ENCODE assay signal across 8 cellular contexts in genomic region chr1:40387487-40388306, GRCh38. TPM values are rescaled to one million over a fixed set of nuclear protein-coding genes. Genes with fewer than 3 reads are reported as not detected.
A peak's percentile ranks its signal among the peaks of the same experiment; 100 is the strongest.
DNase-seq lines count a peak whose midpoint lies in the region; ATAC-seq, FAIRE-seq and TF ChIP-seq lines count a peak whose summit lies in the region.
"Not testable (repeated sequence)": the region's sequence is repeated elsewhere in the genome, so short reads cannot be mapped to it uniquely, and the experiment has no call there.

No MANE protein-coding gene starts in this region.

- POLR2A ChIA-PET in CD4-positive, alpha-beta T cell (lab: Charles Lee): interaction anchor here (0.6 to 10.9 kb wide), 11 partner anchors 11 to 289 kb away, joined by 3 to 304 read pairs (median 10); partner anchors contain the start of genes COL9A2 and SMAP2
- POLR2A ChIA-PET in GM12878 (lab: Charles Lee): interaction anchor here (0.6 to 15.7 kb wide), 6 partner anchors 7 to 386 kb away, joined by 3 to 243 read pairs (median 10); partner anchors contain the start of gene SMAP2

- TF ChIP-seq EP300 in GM12878 (IDR thresholded peaks at IDR 0.05; ENCODE audit: borderline replicate concordance in 1 of 2, control insufficient read depth in 1 of 2, low read depth in 2 of 2, low read length in 2 of 2); sigmoid colon (IDR thresholded peaks at IDR 0.05): not testable (repeated sequence)

- peak overlapping the region; percentile 91 for H3K9ac ChIP-seq in GM12878 (ENCODE audit: control insufficient read depth, insufficient read depth, low read length)

- H3K27me3 Mint-ChIP-seq in CD4-positive, alpha-beta T cell; T-helper 2 cell treated with Interferon-gamma antibody and Interleukin-4, amounts not matched to agents 5 μg/mL and 100 μg/mL, for 36 hours (ENCODE audit: low read depth); activated T-cell treated with anti-CD3 and anti-CD28 coated beads, Interleukin-2, amount 50 U/mL, for 72 hours (ENCODE audit: low read depth); memory B cell: not testable (repeated sequence)

- SMC1A ChIA-PET in GM12878 (lab: Charles Lee; ENCODE audit: uncharacterized antibody, unreplicated experiment): interaction anchor here (0.7 to 18.1 kb wide), 6 partner anchors 14 to 49 kb away, joined by 3 to 426 read pairs (median 32); partner anchors contain the start of gene SMAP2

- ATAC-seq in CD4-positive, alpha-beta T cell (ENCODE audit: poor library complexity); activated T-cell treated with anti-CD3 and anti-CD28 coated beads, Interleukin-2, amount 50 U/mL, for 72 hours (replicated peaks in 1 of 2); GM12878; memory B cell (ENCODE audit: low read depth): not testable (repeated sequence)

- peaks cover 53% of the 10 kb centered on the region for H3K36me3 Mint-ChIP-seq in CD4-positive, alpha-beta T cell (ENCODE audit: low read depth)
- H3K36me3 Mint-ChIP-seq in T-helper 2 cell treated with Interferon-gamma antibody and Interleukin-4, amounts not matched to agents 5 μg/mL and 100 μg/mL, for 36 hours (ENCODE audit: low read depth): peaks cover 38% of the 10 kb centered on the region
- peaks cover 46 to 60% of the 10 kb centered on the region in 2 donors for H3K36me3 Mint-ChIP-seq in activated T-cell treated with anti-CD3 and anti-CD28 coated beads, Interleukin-2, amount 50 U/mL, for 72 hours (ENCODE audit: insufficient read depth in 2 of 2)
- peaks cover 35% of the 10 kb centered on the region for H3K36me3 Mint-ChIP-seq in memory B cell

- not testable (repeated sequence) for H3K9me3 Mint-ChIP-seq in CD4-positive, alpha-beta T cell; T-helper 2 cell treated with Interferon-gamma antibody and Interleukin-4, amounts not matched to agents 5 μg/mL and 100 μg/mL, for 36 hours; activated T-cell treated with anti-CD3 and anti-CD28 coated beads, Interleukin-2, amount 50 U/mL, for 72 hours; memory B cell

- H3K4me1 Mint-ChIP-seq in CD4-positive, alpha-beta T cell (ENCODE audit: low read depth): peaks cover 87% of the 10 kb centered on the region
- H3K4me1 Mint-ChIP-seq in T-helper 2 cell treated with Interferon-gamma antibody and Interleukin-4, amounts not matched to agents 5 μg/mL and 100 μg/mL, for 36 hours (ENCODE audit: low read depth): peaks cover 81% of the 10 kb centered on the region
- peaks cover 92% of the 10 kb centered on the region for H3K4me1 Mint-ChIP-seq in activated T-cell treated with anti-CD3 and anti-CD28 coated beads, Interleukin-2, amount 50 U/mL, for 72 hours (ENCODE audit: low read depth)
- peaks cover 71% of the 10 kb centered on the region for H3K4me1 Mint-ChIP-seq in memory B cell

- CTCF ChIA-PET in CD4-positive, alpha-beta T cell (lab: Charles Lee): interaction anchor here (1.1 to 4.8 kb wide), 6 partner anchors 10 to 235 kb away, joined by 4 to 38 read pairs (median 8); no protein-coding TSS in a partner anchor
- CTCF ChIA-PET in GM12878 (lab: Yijun Ruan, JAX): interaction anchor here (1.2 to 18.7 kb wide), 9 partner anchors 8 to 235 kb away, joined by 3 to 271 read pairs (median 9); partner anchors contain the start of gene SMAP2

- peak overlapping the region; percentile 89 for H3K4me3 Mint-ChIP-seq in CD4-positive, alpha-beta T cell
- H3K4me3 Mint-ChIP-seq in T-helper 2 cell treated with Interferon-gamma antibody and Interleukin-4, amounts not matched to agents 5 μg/mL and 100 μg/mL, for 36 hours: peak overlapping the region; percentile 84
- peak overlapping the region; percentile 98 to 100 for H3K4me3 Mint-ChIP-seq in activated T-cell treated with anti-CD3 and anti-CD28 coated beads, Interleukin-2, amount 50 U/mL, for 72 hours
- H3K4me3 Mint-ChIP-seq in memory B cell: peak overlapping the region; percentile 81

- H3K9me3 ChIP-seq in CD4-positive, alpha-beta T cell (ENCODE audit: control insufficient read depth, low read length); GM12878 (replicated peaks; ENCODE audit: control insufficient read depth, insufficient read depth, low read length); esophagus squamous epithelium; sigmoid colon; thymus (ENCODE audit: control insufficient read depth): not testable (repeated sequence)

- peak overlapping the region; percentile 95 for H3K27ac ChIP-seq in CD4-positive, alpha-beta T cell (ENCODE audit: low read depth, low read length)
- H3K27ac ChIP-seq in GM12878 (ENCODE audit: control insufficient read depth, insufficient read depth): peak overlapping the region; percentile 97
- peak overlapping the region; percentile 57 to 91 (median 80) for H3K27ac ChIP-seq in esophagus squamous epithelium
- H3K27ac ChIP-seq in sigmoid colon: peak overlapping the region; percentile 49 to 74 (median 62)
- H3K27ac ChIP-seq in thymus (ENCODE audit: low read depth): peak overlapping the region; percentile 98

- not testable (repeated sequence) for BruUV-seq in GM12878 (replicated peaks; lab: Mats Ljungman, UMichigan)

- H3K27me3 ChIP-seq in CD4-positive, alpha-beta T cell (ENCODE audit: control insufficient read depth, insufficient read depth, low read length); GM12878 (replicated peaks in 1 of 2; ENCODE audit: control insufficient read depth in 2 of 2, insufficient read depth in 2 of 2, low read length in 1 of 2); esophagus squamous epithelium; sigmoid colon; thymus (ENCODE audit: control insufficient read depth, insufficient read depth): not testable (repeated sequence)

- not testable (repeated sequence) for TF ChIP-seq CTCF in CD4-positive, alpha-beta T cell (IDR thresholded peaks at IDR 0.05); GM12878 (IDR thresholded peaks at IDR 0.05 in 2 of 3, conservative IDR thresholded peaks at IDR 0.05 in 1 of 3; ENCODE audit: control insufficient read depth in 2 of 3, extremely low read depth in 1 of 3, insufficient read depth in 1 of 3, low read depth in 3 of 3, low read length in 3 of 3); esophagus squamous epithelium (IDR thresholded peaks at IDR 0.05); sigmoid colon (IDR thresholded peaks at IDR 0.05)

- TF ChIP-seq RAD21 in GM12878 (IDR thresholded peaks at IDR 0.05; ENCODE audit: insufficient read depth, low read depth, low read length): not testable (repeated sequence)

- TF ChIP-seq POLR2A in GM12878 (IDR thresholded peaks at IDR 0.05; ENCODE audit: low read depth, low read length); esophagus squamous epithelium (IDR thresholded peaks at IDR 0.05); sigmoid colon (IDR thresholded peaks at IDR 0.05): not testable (repeated sequence)

- not testable (repeated sequence) for DNase-seq in CD4-positive, alpha-beta T cell; T-helper 2 cell treated with Interferon-gamma antibody and Interleukin-4, amounts not matched to agents 5 μg/mL and 100 μg/mL, for 36 hours (ENCODE audit: low spot score); GM12878 (ENCODE audit: low read depth, low spot score); esophagus squamous epithelium (lab: John Stamatoyannopoulos, UW); memory B cell (ENCODE audit: low spot score in 2 of 2); sigmoid colon
- DNase-seq in activated T-cell treated with anti-CD3 and anti-CD28 coated beads, Interleukin-2, amount 50 U/mL, for 72 hours: peak in 1 of 2 donors; percentile 49

- WGBS in GM12878 (ENCODE audit: insufficient coverage, insufficient replicate concordance, low lambda C conversion rate, missing lambda C conversion rate): 76% methylated on average over 28 of the region's 37 CpGs
- WGBS in esophagus squamous epithelium, 2 donors: 83 to 92% methylated on average over 2 to 7 of the region's 37 CpGs
- WGBS in sigmoid colon, 2 donors: 91 to 94% methylated on average over 37 of the region's 37 CpGs
- WGBS in thymus: 92% methylated on average over 37 of the region's 37 CpGs

- peak overlapping the region; percentile 96 for H3K27ac Mint-ChIP-seq in CD4-positive, alpha-beta T cell
- H3K27ac Mint-ChIP-seq in T-helper 2 cell treated with Interferon-gamma antibody and Interleukin-4, amounts not matched to agents 5 μg/mL and 100 μg/mL, for 36 hours: peak overlapping the region; percentile 98
- peak overlapping the region; percentile 100 for H3K27ac Mint-ChIP-seq in activated T-cell treated with anti-CD3 and anti-CD28 coated beads, Interleukin-2, amount 50 U/mL, for 72 hours
- peak overlapping the region; percentile 100 for H3K27ac Mint-ChIP-seq in memory B cell

- H3K36me3 ChIP-seq in GM12878 (ENCODE audit: control insufficient read depth in 2 of 2, insufficient read depth in 2 of 2, low read length in 1 of 2): peaks cover 2 to 13% of the 10 kb centered on the region in 2 experiments
- not testable (repeated sequence) for H3K36me3 ChIP-seq in esophagus squamous epithelium, sigmoid colon
- peaks cover 15% of the 10 kb centered on the region for H3K36me3 ChIP-seq in thymus (ENCODE audit: control insufficient read depth, insufficient read depth)

- in situ Hi-C loops in GM12878 (cut with MboI): not testable (repeated sequence)

- not testable (repeated sequence) for H4K20me1 ChIP-seq in GM12878 (ENCODE audit: control insufficient read depth, insufficient read depth)

- intact Hi-C loops in CD4-positive, alpha-beta T cell (cut with DNase I, micrococcal nuclease): loop anchor here in 1 of 2 experiments (10.0 kb wide), 1 partner anchor 133 kb away; the partner anchor contains the start of gene ZMPSTE24
- intact Hi-C loops in GM12878 (cut with micrococcal nuclease; ENCODE audit: unreplicated experiment); esophagus squamous epithelium (cut with DNase I); sigmoid colon (cut with DNase I): not testable (repeated sequence)

- H3K4me1 ChIP-seq in GM12878 (ENCODE audit: control insufficient read depth, insufficient read depth, low read length) (peaks cover 70% of the 10 kb centered on the region), esophagus squamous epithelium (peaks cover 15 to 95% (median 45%) of the 10 kb centered on the region in 3 donors), sigmoid colon (peaks cover 0 to 42% (median 25%) of the 10 kb centered on the region in 4 donors), thymus (ENCODE audit: control insufficient read depth, insufficient read depth, low read length) (peaks cover 75% of the 10 kb centered on the region)

- H3K4me3 ChIP-seq in GM12878 (peak overlapping the region; percentile 66; the same call in 1 of the 2 replicates), esophagus squamous epithelium (peak overlapping the region in 1 of 4 donors; percentile 3), thymus (ENCODE audit: low read length) (peak overlapping the region; percentile 27)
- not testable (repeated sequence) for H3K4me3 ChIP-seq in sigmoid colon

- H3K4me2 ChIP-seq in GM12878 (ENCODE audit: control insufficient read depth, insufficient read depth): peak overlapping the region; percentile 96

- H3K79me2 ChIP-seq in GM12878 (ENCODE audit: control insufficient read depth, insufficient read depth, low read length): peaks cover 94% of the 10 kb centered on the region

- H2AFZ ChIP-seq in GM12878 (ENCODE audit: control insufficient read depth, low read depth, low read length): not testable (repeated sequence)

- FAIRE-seq in GM12878 (lab: Jason Lieb, UNC): not testable (repeated sequence)

- RAD21 ChIA-PET in GM12878 (lab: Charles Lee; ENCODE audit: unreplicated experiment): interaction anchor here (0.9 to 12.1 kb wide), 9 partner anchors 11 to 303 kb away, joined by 3 to 189 read pairs (median 12); partner anchors contain the start of genes COL9A2 and SMAP2

RNA-seq across cellular contexts. Expression of gene SMAP2, which starts 14.2 kb away (rescaled TPM):
- total RNA-seq in CD4-positive, alpha-beta T cell: 100 to 1,000 TPM; 214 to 216 TPM
- 100 to 1,000 TPM; 487 to 586 TPM for total RNA-seq in activated T-cell treated with anti-CD3 and anti-CD28 coated beads, Interleukin-2, amount 50 U/mL, for 72 hours
- 113 and 116 TPM in 2 replicates for total RNA-seq in GM12878 (2013; cell fraction: nucleolus; rRNA removed)
- 103 and 107 TPM in 2 replicates for total RNA-seq in GM12878 (2014; rRNA removed)
- 92.9 and 97.1 TPM in 2 replicates for total RNA-seq in GM12878 (2014; rRNA removed; fragmentation: Illumina TruSeq; extraction: Trizol)
- total RNA-seq in GM12878 (2021): 115 and 121 TPM in 2 replicates
- 97.2 TPM for polyA plus RNA-seq in GM12878 (2011; ENCODE audit: low read depth)
- 103 and 120 TPM in 2 replicates for polyA plus RNA-seq in GM12878 (2011; rRNA removed)
- 116 and 137 TPM in 2 replicates for polyA plus RNA-seq in GM12878 (2011; cell fraction: cytosol; rRNA removed)
- polyA plus RNA-seq in GM12878 (2011; cell fraction: nucleus; rRNA removed): 79.9 and 86.8 TPM in 2 replicates
- polyA plus RNA-seq in GM12878 (2012): 109 and 156 TPM in 2 replicates
- polyA plus RNA-seq in GM12878 (2014; fragmentation: Illumina TruSeq; extraction: Trizol): 177 and 223 TPM in 2 replicates
- 10 to 100 TPM; 33.4 to 42.4 TPM for polyA plus RNA-seq in GM12878 (2014; fragmentation: Nextera tagmentation; extraction: Ambion mirVana)
- 98.3 and 107 TPM in 2 replicates for polyA plus RNA-seq in GM12878 (2014; rRNA removed)
- polyA plus RNA-seq in GM12878 (2016; fragmentation: Nextera tagmentation; extraction: Ambion mirVana): 100 to 1,000 TPM in 1 of 2 experiments, 10 to 100 TPM in 1; 92.1 to 108 TPM
- polyA minus RNA-seq in GM12878 (2011; rRNA and poly(A)+ RNA removed): 136 and 166 TPM in 2 replicates
- 42.6 and 47.7 TPM in 2 replicates for polyA minus RNA-seq in GM12878 (2011; cell fraction: cytosol; rRNA and poly(A)+ RNA removed)
- polyA minus RNA-seq in GM12878 (2011; cell fraction: nucleus; rRNA and poly(A)+ RNA removed): 26.1 and 37.2 TPM in 2 replicates
- 10 to 100 TPM; 15.1 to 34.9 (median 23.8) TPM for total RNA-seq in esophagus squamous epithelium
- 10 to 100 TPM; 20.5 to 28.5 (median 25.5) TPM for total RNA-seq in sigmoid colon
- polyA plus RNA-seq in sigmoid colon: 100 to 1,000 TPM in 1 of 3 donors, 10 to 100 TPM in 2; 22.8 to 113 (median 24.3) TPM
- polyA plus RNA-seq in thymus: 251 TPM
